ENCODE assay signal across 11 cellular contexts in the genomic region with DNA sequence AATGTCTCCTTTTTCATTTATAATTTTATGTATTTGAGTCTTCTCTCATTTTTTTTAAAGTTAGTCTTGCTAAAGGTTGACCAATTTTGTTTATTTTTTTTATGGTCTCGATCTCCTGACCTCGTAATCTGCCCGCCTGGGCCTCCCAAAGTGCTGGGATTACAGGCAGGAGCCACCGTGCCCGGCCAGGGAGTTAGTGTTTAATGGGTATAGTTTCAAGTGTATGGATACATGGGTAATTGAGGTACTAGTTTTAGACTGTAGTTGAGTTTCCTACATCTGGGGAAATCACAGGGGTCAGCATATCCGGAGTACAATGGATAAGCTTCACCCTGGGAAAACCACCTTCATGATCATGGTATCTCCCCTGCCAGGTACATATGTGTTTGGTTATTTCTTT.
"Had no signal": no experiment of that assay in that cellular context is flagged by ENCODE, and none has a peak within 500 bp of the region (broad histone marks: within the 10 kb centered on the region; RNA-seq: fewer than 3 reads in every experiment).

No MANE protein-coding gene starts in this region.

- H3K36me3 ChIP-seq: HAP-1 had no signal

- FAIRE-seq: H1, H54 had no signal

- H3K4me3 Mint-ChIP-seq: GM23338, H9, HFFc6 had no signal

- H3K4me1 ChIP-seq: HAP-1 had no signal

- H2AFZ ChIP-seq: GM23248, GM23338 had no signal

- H3K27ac ChIP-seq: GM23248 had no signal

- H3K27ac Mint-ChIP-seq: GM23338, H9, HFFc6 had no signal

- H3K9ac ChIP-seq: GM23248 had no signal

- H3K4me2 ChIP-seq: GM23338 had no signal

- H3K4me1 Mint-ChIP-seq: GM23338, H9 had no signal

- DNase-seq: GM23248, GOT3, H7, H9, HCEC 1CT, HFFc6 had no signal

- ATAC-seq: GM23338, HCT116 had no signal

- H3K9me3 ChIP-seq: HAP-1 had no signal

- H3K4me3 ChIP-seq: GM23248, GM23338, HAP-1 had no signal
